24 cellular contexts compared by ENCODE assay signal in the genomic region with DNA sequence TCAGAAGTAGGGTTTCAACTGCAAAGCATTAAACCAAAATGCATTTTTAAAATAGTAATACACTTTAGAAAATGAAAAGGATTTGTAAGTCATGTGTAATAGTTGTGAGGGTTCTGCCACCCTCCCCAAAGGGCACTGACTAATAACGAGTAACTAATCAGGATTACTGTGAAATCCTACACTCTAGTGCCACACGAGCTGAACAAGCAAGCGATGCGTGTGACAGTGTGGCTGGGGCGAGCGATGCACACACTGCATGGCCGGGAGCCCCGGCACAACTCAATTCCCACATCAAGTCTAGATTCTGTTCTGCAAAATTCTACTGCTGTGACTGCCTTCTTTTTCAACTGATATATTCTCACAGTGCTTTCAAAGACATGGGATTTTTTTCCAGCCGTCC.
DNase-seq lines count a peak whose midpoint lies in the region; ATAC-seq and TF ChIP-seq lines count a peak whose summit lies in the region.
"Had no signal": no experiment of that assay in that cellular context is flagged by ENCODE, and none has a peak within 500 bp of the region (broad histone marks: within the 10 kb centered on the region; RNA-seq: fewer than 3 reads in every experiment).

No MANE protein-coding gene starts in this region.

- H3K4me3 ChIP-seq in BLaER1, result no peak overlapping the region
- H3K4me3 ChIP-seq in MM.1S (ENCODE audit: low read length), result no peak overlapping the region
- no peak overlapping the region for H3K4me3 ChIP-seq in CD4-positive, alpha-beta memory T cell (ENCODE audit: low read length in 2 of 2)
- H3K4me3 ChIP-seq: adrenal gland, esophagus squamous epithelium, left ventricle myocardium inferior, mucosa of descending colon had no signal

- no peaks in the 10 kb centered on the region for H3F3A ChIP-seq in MM.1S (ENCODE audit: insufficient read depth, low read length)

- TF ChIP-seq CTCF in MM.1S (IDR thresholded peaks at IDR 0.05; ENCODE audit: low read length), result no peak

- no peaks in the 10 kb centered on the region for H3K9me3 ChIP-seq in BLaER1
- H3K9me3 ChIP-seq in MM.1S (replicated peaks; ENCODE audit: insufficient read depth, low read length), result no peaks in the 10 kb centered on the region
- H3K9me3 ChIP-seq in CD4-positive, alpha-beta memory T cell (ENCODE audit: control insufficient read depth in 1 of 2, low read length in 2 of 2), result no peaks in the 10 kb centered on the region
- H3K9me3 ChIP-seq: adrenal gland, esophagus squamous epithelium, left ventricle myocardium inferior, mucosa of descending colon, neutrophil had no signal

- no peak overlapping the region for H3K9ac ChIP-seq in BLaER1
- H3K9ac ChIP-seq in MM.1S (ENCODE audit: low read length), result no peak overlapping the region

- POLR2A ChIA-PET in CD4-positive, alpha-beta memory T cell (lab: Charles Lee; ENCODE audit: partially characterized antibody), result no interaction called here

- H3K27ac Mint-ChIP-seq in CD4-positive, alpha-beta memory T cell, result no peak overlapping the region

- ATAC-seq in esophagus mucosa (peak; percentile 77), sciatic nerve (no peak), HG03469 (IDR thresholded peaks at IDR 0.05; ENCODE audit: unreplicated experiment) (no peak), HG02981 (IDR thresholded peaks at IDR 0.05; ENCODE audit: unreplicated experiment) (no peak)
- ATAC-seq: mucosa of descending colon had no signal

- no peaks in the 10 kb centered on the region for H3K79me2 ChIP-seq in MM.1S (ENCODE audit: low read length)

- no peaks in the 10 kb centered on the region for H3K27me3 ChIP-seq in BLaER1
- H3K27me3 ChIP-seq in MM.1S (replicated peaks; ENCODE audit: insufficient read depth, low read length), result no peaks in the 10 kb centered on the region
- H3K27me3 ChIP-seq in CD4-positive, alpha-beta memory T cell (ENCODE audit: insufficient read depth, low read length), result no peaks in the 10 kb centered on the region
- H3K27me3 ChIP-seq: adrenal gland, neutrophil had no signal

- H3K36me3 ChIP-seq in BLaER1, result peaks cover 37% of the 10 kb centered on the region
- no peaks in the 10 kb centered on the region for H3K36me3 ChIP-seq in MM.1S (replicated peaks; ENCODE audit: insufficient read depth, low read length)
- H3K36me3 ChIP-seq in CD4-positive, alpha-beta memory T cell (ENCODE audit: insufficient read depth, low read length), result no peaks in the 10 kb centered on the region
- H3K36me3 ChIP-seq: adrenal gland had no signal

- peak; percentile 0 for DNase-seq in MM.1S
- DNase-seq in sciatic nerve (ENCODE audit: low spot score), result peak; percentile 7
- no peak for DNase-seq in HuH-7 (ENCODE audit: low spot score)
- no peak for DNase-seq in CD4-positive, alpha-beta memory T cell
- DNase-seq: activated CD4-positive, alpha-beta T cell treated with anti-CD3 and anti-CD28 coated beads for 4 hours; activated CD8-positive, alpha-beta memory T cell treated with anti-CD3 and anti-CD28 coated beads, Interleukin-2, amount 50 U/mL, for 4 hours; C1 segment of cervical spinal cord; effector CD4-positive, alpha-beta T cell; esophagus squamous epithelium; glutamatergic neuron; IMR-90; left ventricle myocardium inferior; mucosa of descending colon; NCI-H2081; retina; SHP77; stimulated activated naive CD4-positive, alpha-beta T cell had no signal

- H2AFZ ChIP-seq in MM.1S (ENCODE audit: low read length), result no peak overlapping the region

- H3K9me3 Mint-ChIP-seq in CD4-positive, alpha-beta memory T cell, result no peaks in the 10 kb centered on the region
- H3K9me3 Mint-ChIP-seq: central memory CD8-positive, alpha-beta T cell had no signal

- peak overlapping the region; percentile 65 for H3K4me2 ChIP-seq in BLaER1
- H3K4me2 ChIP-seq in MM.1S (ENCODE audit: low read depth, low read length), result no peak overlapping the region

- no peaks in the 10 kb centered on the region for H3K9me2 ChIP-seq in MM.1S (replicated peaks; ENCODE audit: insufficient read depth, low read length)

- peaks cover 0 to 1% of the 10 kb centered on the region in 2 donors for H3K27me3 Mint-ChIP-seq in CD4-positive, alpha-beta memory T cell

- intact Hi-C loops in sciatic nerve (cut with DNase I), result no loop called here
- intact Hi-C loops in CD4-positive, alpha-beta memory T cell (cut with micrococcal nuclease), result no loop called here

- H3K36me3 Mint-ChIP-seq in CD4-positive, alpha-beta memory T cell, result no peaks in the 10 kb centered on the region

- peaks cover 0 to 1% (median 0%) of the 10 kb centered on the region in 4 donors for H3K4me1 Mint-ChIP-seq in CD4-positive, alpha-beta memory T cell
- H3K4me1 Mint-ChIP-seq: central memory CD8-positive, alpha-beta T cell had no signal

- H3K4me3 Mint-ChIP-seq in CD4-positive, alpha-beta memory T cell, result no peak overlapping the region
- H3K4me3 Mint-ChIP-seq: central memory CD8-positive, alpha-beta T cell had no signal

- H3K4me1 ChIP-seq in BLaER1, result peaks cover 58% of the 10 kb centered on the region
- peaks cover 11% of the 10 kb centered on the region for H3K4me1 ChIP-seq in MM.1S (ENCODE audit: low read length)
- no peaks in the 10 kb centered on the region for H3K4me1 ChIP-seq in CD4-positive, alpha-beta memory T cell (ENCODE audit: insufficient read depth, low read length)
- H3K4me1 ChIP-seq: adrenal gland, esophagus squamous epithelium had no signal

- H4K20me1 ChIP-seq in BLaER1 (no peaks in the 10 kb centered on the region), MM.1S (ENCODE audit: insufficient read depth, low read length) (no peaks in the 10 kb centered on the region)

- no peak overlapping the region for H3K27ac ChIP-seq in BLaER1
- H3K27ac ChIP-seq in MM.1S (ENCODE audit: low read length), result no peak overlapping the region
- no peak overlapping the region for H3K27ac ChIP-seq in CD4-positive, alpha-beta memory T cell (ENCODE audit: low read depth, low read length)
- H3K27ac ChIP-seq: neutrophil had no signal

- CTCF ChIA-PET in CD4-positive, alpha-beta memory T cell (lab: Charles Lee; ENCODE audit: partially characterized antibody), result no interaction called here

Comparison
In these comparisons a context has a peak if more than half of its experiments do, and no peak if none do; other contexts are left out.
1. DNase-seq: peak in MM.1S (single experiment) and sciatic nerve (single experiment); none in HuH-7 (single experiment) and CD4-positive, alpha-beta memory T cell (0 of 5).